Comparison of ENCODE assay signal across 1 cellular context in the genomic region with DNA sequence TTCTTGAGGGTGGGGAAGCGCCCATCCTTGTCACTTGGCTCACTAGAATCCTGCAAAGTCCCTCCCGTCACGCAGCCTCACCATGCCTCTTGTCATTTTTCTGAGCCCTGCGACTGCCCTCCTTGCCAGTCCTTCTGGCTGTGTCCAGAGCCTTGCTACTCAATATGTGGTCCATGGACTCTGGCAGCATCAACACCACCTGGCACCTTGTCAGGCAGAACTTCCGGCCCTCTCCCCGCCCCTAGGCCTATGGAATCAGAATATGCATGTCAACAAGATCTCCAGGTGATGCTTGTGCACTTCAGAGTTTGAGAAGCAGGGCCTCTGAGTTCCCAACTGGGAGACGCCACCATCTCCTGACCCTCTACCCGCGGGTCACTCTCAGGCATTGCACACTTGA.
TF ChIP-seq lines count a peak whose summit lies in the region.

No MANE protein-coding gene starts in this region.

TF ChIP-seq in HCT116, 20 proteins besides CTCF, POLR2A, EP300 and RAD21 (continued from another document):
- no peak for TF ChIP-seq EGR1 (IDR thresholded peaks at IDR 0.05; ENCODE audit: low read depth)
- TF ChIP-seq ZNF274 (IDR thresholded peaks at IDR 0.05; ENCODE audit: low read depth, low read length) = no peak
- TF ChIP-seq EZH2 (IDR thresholded peaks at IDR 0.05) = no peak
- TF ChIP-seq ELF1 (IDR thresholded peaks at IDR 0.05; ENCODE audit: borderline replicate concordance, low read depth) = no peak
- TF ChIP-seq, protein P1, sequence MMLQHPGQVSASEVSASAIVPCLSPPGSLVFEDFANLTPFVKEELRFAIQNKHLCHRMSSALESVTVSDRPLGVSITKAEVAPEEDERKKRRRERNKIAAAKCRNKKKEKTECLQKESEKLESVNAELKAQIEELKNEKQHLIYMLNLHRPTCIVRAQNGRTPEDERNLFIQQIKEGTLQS (IDR thresholded peaks at IDR 0.05) = no peak
- no peak for TF ChIP-seq CBX3 (IDR thresholded peaks at IDR 0.05; ENCODE audit: low read depth)
- TF ChIP-seq ZBTB33 (IDR thresholded peaks at IDR 0.05; ENCODE audit: extremely low read depth, insufficient replicate concordance, low read length) = no peak
- TF ChIP-seq TCF7L2 (IDR thresholded peaks at IDR 0.05; ENCODE audit: borderline replicate concordance, extremely low read depth, insufficient read depth, insufficient read length) = no peak
- TF ChIP-seq YY1 (IDR thresholded peaks at IDR 0.05; ENCODE audit: extremely low read depth, insufficient replicate concordance, low read depth, low read length) = no peak
- no peak for TF ChIP-seq REST (IDR thresholded peaks at IDR 0.05; ENCODE audit: low read depth)
- TF ChIP-seq ZFX (IDR thresholded peaks at IDR 0.05) = no peak
